36 cellular contexts compared by ENCODE assay signal in the genomic region with DNA sequence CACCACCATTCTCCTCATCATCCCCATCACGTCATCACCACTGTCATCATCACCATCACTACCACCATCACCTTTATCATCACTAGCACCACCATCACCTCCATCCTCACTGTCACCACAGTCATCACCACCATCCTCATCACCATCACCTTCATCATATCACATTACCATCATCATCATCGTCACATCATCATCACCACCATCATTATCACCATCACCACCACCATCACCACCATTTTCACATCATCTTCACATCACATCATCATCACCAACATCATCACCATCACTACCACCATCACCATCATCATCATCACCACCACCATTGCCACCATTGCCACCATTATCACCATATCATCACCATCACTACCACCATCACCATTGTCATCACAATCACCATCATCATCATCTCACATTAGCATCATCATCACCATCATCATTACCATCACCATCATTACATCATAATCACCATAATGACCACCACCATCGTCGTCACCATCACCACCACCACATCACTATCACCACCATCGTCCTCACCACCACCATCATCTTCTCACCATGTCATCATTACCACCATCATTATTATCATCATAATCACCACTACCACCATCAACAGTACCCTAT. TPM values are rescaled to one million over a fixed set of nuclear protein-coding genes. Genes with fewer than 3 reads are reported as not detected.
"Had no signal": no experiment of that assay in that cellular context is flagged by ENCODE, and none has a peak within 500 bp of the region (broad histone marks: within the 10 kb centered on the region; RNA-seq: fewer than 3 reads in every experiment).

No MANE protein-coding gene starts in this region.

- H3K27me3 ChIP-seq: brain microvascular endothelial cell, Peyer's patch, SJSA1 had no signal

- H3K36me3 Mint-ChIP-seq: activated naive CD8-positive, alpha-beta T cell had no signal

- FAIRE-seq: TTC549 had no signal

- H3K4me3 Mint-ChIP-seq: activated CD4-positive, alpha-beta T cell treated with anti-CD3 and anti-CD28 coated beads for 36 hours; activated CD4-positive, alpha-beta T cell treated with anti-CD3 and anti-CD28 coated beads, Interleukin-2, amount 10 ng/mL, durations not matched to agents 7 days and 5 days; activated CD8-positive, alpha-beta T cell treated with anti-CD3 and anti-CD28 coated beads, Interleukin-2, amount 10 ng/mL, durations not matched to agents 7 days and 5 days; activated naive CD4-positive, alpha-beta T cell treated with anti-CD3 and anti-CD28 coated beads for 36 hours; activated naive CD8-positive, alpha-beta T cell; activated naive CD8-positive, alpha-beta T cell treated with anti-CD3 and anti-CD28 coated beads, Interleukin-2, amount 50 U/mL, for 24 hours; activated T-cell treated with anti-CD3 and anti-CD28 coated beads, Interleukin-2, amount 50 U/mL, for 24 hours; T-helper 1 cell treated with Interleukin-12 subunit alpha and Interleukin-12 subunit beta and Interleukin-4 antibody, amounts not matched to agents 30 μg/mL and 1 μg/mL, for 36 hours; T-helper 2 cell treated with Interferon-gamma antibody and Interleukin-4, amounts not matched to agents 5 μg/mL and 100 μg/mL, for 36 hours; WTC11 had no signal

- H3K27ac ChIP-seq: brain microvascular endothelial cell, Peyer's patch, SJSA1 had no signal

- H3K4me2 ChIP-seq: SK-N-SH had no signal

- ATAC-seq: activated CD4-positive, alpha-beta T cell treated with anti-CD3 and anti-CD28 coated beads for 36 hours; activated CD4-positive, CD25-positive, alpha-beta regulatory T cell treated with anti-CD3 and anti-CD28 coated beads, Interleukin-2, amount 50 U/mL, for 24 hours; activated CD8-positive, alpha-beta T cell treated with anti-CD3 and anti-CD28 coated beads, Interleukin-2, amount 10 ng/mL, durations not matched to agents 7 days and 5 days; activated naive CD8-positive, alpha-beta T cell treated with anti-CD3 and anti-CD28 coated beads, Interleukin-2, amount 50 U/mL, for 24 hours; PC-3; WTC11 had no signal

- DNase-seq: activated CD4-positive, alpha-beta T cell treated with anti-CD3 and anti-CD28 coated beads for 36 hours; activated CD4-positive, alpha-beta T cell treated with anti-CD3 and anti-CD28 coated beads, Interleukin-2, amount 10 ng/mL, durations not matched to agents 7 days and 5 days; activated CD4-positive, alpha-beta T cell treated with anti-CD3 and anti-CD28 coated beads, Interleukin-2, amount 50 U/mL, for 48 hours; activated CD8-positive, alpha-beta T cell treated with anti-CD3 and anti-CD28 coated beads, Interleukin-2, amount 10 ng/mL, durations not matched to agents 7 days and 5 days; activated gamma-delta T cell; activated naive CD4-positive, alpha-beta T cell treated with anti-CD3 and anti-CD28 coated beads for 36 hours; activated naive CD8-positive, alpha-beta T cell treated with anti-CD3 and anti-CD28 coated beads, Interleukin-2, amount 50 U/mL, for 24 hours; activated T-cell treated with anti-CD3 and anti-CD28 coated beads, Interleukin-2, amount 50 U/mL, for 24 hours; aorta; brain microvascular endothelial cell; central memory CD4-positive, alpha-beta T cell; Kasumi-1; MM.1S; MV-4-11; NCI-H1092; NCI-H1436 treated with DMSO at 0.1 percent for 48 hours; NCI-H1694 treated with DMSO at 0.1 percent for 48 hours; NCI-H2029; NCI-H2171; NCI-H510A; NCI-H526; NCI-H748 treated with DMSO at 0.1 percent for 48 hours; NK-92 treated with Interleukin-12 subunit alpha and Interleukin-12 subunit beta, amount 100 ng/mL, for 24 hours; PC-3; Peyer's patch; RPMI8226; SHP77 treated with DMSO at 0.1 percent for 48 hours had no signal

- H3K9me3 ChIP-seq: Peyer's patch, SJSA1, SK-N-SH had no signal

- H3K4me1 Mint-ChIP-seq: activated CD4-positive, alpha-beta T cell treated with anti-CD3 and anti-CD28 coated beads for 36 hours; activated CD4-positive, alpha-beta T cell treated with anti-CD3 and anti-CD28 coated beads, Interleukin-2, amount 10 ng/mL, durations not matched to agents 7 days and 5 days; activated naive CD8-positive, alpha-beta T cell treated with anti-CD3 and anti-CD28 coated beads, Interleukin-2, amount 50 U/mL, for 24 hours had no signal

- H3K27ac Mint-ChIP-seq: activated CD4-positive, alpha-beta T cell treated with anti-CD3 and anti-CD28 coated beads for 36 hours; activated CD4-positive, alpha-beta T cell treated with anti-CD3 and anti-CD28 coated beads, Interleukin-2, amount 10 ng/mL, durations not matched to agents 7 days and 5 days; activated CD8-positive, alpha-beta T cell treated with anti-CD3 and anti-CD28 coated beads, Interleukin-2, amount 10 ng/mL, durations not matched to agents 7 days and 5 days; activated naive CD4-positive, alpha-beta T cell treated with anti-CD3 and anti-CD28 coated beads for 36 hours; activated naive CD8-positive, alpha-beta T cell; activated naive CD8-positive, alpha-beta T cell treated with anti-CD3 and anti-CD28 coated beads, Interleukin-2, amount 50 U/mL, for 24 hours; activated T-cell treated with anti-CD3 and anti-CD28 coated beads, Interleukin-2, amount 50 U/mL, for 24 hours; activated T-helper 2 cell treated with anti-CD3 and anti-CD28 coated beads, Interferon-gamma antibody, Interleukin-2, Interleukin-4, amounts not matched to agents 10 μg/mL and 5 μg/mL and 100 μg/mL, durations not matched to agents 14 hours and 24 hours and 36 hours; T-helper 1 cell treated with Interleukin-12 subunit alpha and Interleukin-12 subunit beta and Interleukin-4 antibody, amounts not matched to agents 30 μg/mL and 1 μg/mL, for 36 hours; T-helper 2 cell treated with Interferon-gamma antibody and Interleukin-4, amounts not matched to agents 5 μg/mL and 100 μg/mL, for 36 hours; WTC11 had no signal

- H3K4me1 ChIP-seq: Peyer's patch, SJSA1 had no signal

- H3K4me3 ChIP-seq: Peyer's patch, SJSA1 had no signal

- H3K36me3 ChIP-seq: brain microvascular endothelial cell, Peyer's patch, SJSA1 had no signal

- H3K9ac ChIP-seq: SK-N-SH had no signal

RNA-seq across cellular contexts. Expression of a gene that starts 46.3 kb away (rescaled TPM):
- total RNA-seq: activated CD4-positive, alpha-beta T cell treated with anti-CD3 and anti-CD28 coated beads for 36 hours; activated CD4-positive, alpha-beta T cell treated with anti-CD3 and anti-CD28 coated beads, Interleukin-2, amount 10 ng/mL, durations not matched to agents 7 days and 5 days; activated CD8-positive, alpha-beta T cell treated with anti-CD3 and anti-CD28 coated beads, Interleukin-2, amount 10 ng/mL, durations not matched to agents 7 days and 5 days; activated naive CD4-positive, alpha-beta T cell treated with anti-CD3 and anti-CD28 coated beads for 36 hours; activated T-helper 2 cell treated with anti-CD3 and anti-CD28 coated beads, Interferon-gamma antibody, Interleukin-2, Interleukin-4, amounts not matched to agents 10 μg/mL and 5 μg/mL and 100 μg/mL, durations not matched to agents 14 hours and 24 hours and 36 hours; aorta; PC-3; Peyer's patch; SJSA1; WTC11 had no signal
- polyA plus RNA-seq: aorta, SK-N-SH had no signal
